Comparison of ENCODE assay signal across 1 cellular context in the genomic region with DNA sequence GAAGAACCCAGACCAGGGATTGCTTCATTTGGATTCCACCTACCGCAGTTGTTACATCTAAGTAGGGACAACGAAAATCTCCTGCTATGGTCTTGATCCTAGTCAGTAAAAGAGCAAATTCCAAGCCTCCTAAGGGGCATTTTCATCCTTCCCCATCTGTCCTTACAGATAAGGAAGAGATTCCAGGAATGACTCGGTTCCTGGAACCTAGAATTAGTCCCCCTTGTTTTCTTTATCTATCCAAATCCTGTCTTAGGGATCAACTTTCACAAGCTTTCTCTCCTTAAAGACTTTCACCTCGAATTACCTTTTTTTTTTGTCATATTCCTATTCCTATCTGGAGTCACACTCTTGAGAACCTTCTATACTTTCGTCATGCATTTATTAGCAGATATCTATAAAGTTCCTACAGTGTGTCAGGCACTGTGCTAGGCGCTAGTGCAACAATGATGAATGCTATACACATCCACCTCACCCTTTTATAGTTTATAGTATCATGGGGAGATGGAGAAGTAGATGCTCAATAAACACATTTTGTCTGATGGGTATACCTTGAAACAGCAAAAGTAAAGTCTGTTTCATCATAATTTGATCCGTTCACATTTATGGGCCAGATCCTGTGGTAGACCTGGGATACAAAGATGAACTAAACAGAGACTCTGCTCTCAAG.
TF ChIP-seq lines count a peak whose summit lies in the region.

No MANE protein-coding gene starts in this region.

TF ChIP-seq in HEK293, 187 proteins besides CTCF, POLR2A, EP300 and RAD21 (continued from another document):
- TF ChIP-seq, protein P1, sequence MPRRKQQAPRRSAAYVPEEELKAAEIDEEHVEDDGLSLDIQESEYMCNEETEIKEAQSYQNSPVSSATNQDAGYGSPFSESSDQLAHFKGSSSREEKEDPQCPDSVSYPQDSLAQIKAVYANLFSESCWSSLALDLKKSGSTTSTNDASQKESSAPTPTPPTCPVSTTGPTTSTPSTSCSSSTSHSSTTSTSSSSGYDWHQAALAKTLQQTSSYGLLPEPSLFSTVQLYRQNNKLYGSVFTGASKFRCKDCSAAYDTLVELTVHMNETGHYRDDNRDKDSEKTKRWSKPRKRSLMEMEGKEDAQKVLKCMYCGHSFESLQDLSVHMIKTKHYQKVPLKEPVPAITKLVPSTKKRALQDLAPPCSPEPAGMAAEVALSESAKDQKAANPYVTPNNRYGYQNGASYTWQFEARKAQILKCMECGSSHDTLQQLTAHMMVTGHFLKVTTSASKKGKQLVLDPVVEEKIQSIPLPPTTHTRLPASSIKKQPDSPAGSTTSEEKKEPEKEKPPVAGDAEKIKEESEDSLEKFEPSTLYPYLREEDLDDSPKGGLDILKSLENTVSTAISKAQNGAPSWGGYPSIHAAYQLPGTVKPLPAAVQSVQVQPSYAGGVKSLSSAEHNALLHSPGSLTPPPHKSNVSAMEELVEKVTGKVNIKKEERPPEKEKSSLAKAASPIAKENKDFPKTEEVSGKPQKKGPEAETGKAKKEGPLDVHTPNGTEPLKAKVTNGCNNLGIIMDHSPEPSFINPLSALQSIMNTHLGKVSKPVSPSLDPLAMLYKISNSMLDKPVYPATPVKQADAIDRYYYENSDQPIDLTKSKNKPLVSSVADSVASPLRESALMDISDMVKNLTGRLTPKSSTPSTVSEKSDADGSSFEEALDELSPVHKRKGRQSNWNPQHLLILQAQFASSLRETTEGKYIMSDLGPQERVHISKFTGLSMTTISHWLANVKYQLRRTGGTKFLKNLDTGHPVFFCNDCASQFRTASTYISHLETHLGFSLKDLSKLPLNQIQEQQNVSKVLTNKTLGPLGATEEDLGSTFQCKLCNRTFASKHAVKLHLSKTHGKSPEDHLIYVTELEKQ (tag by site-specific recombination; IDR thresholded peaks at IDR 0.05; ENCODE audit: borderline replicate concordance), result no peak
- TF ChIP-seq ZNF600 (tag by site-specific recombination; IDR thresholded peaks at IDR 0.05), result no peak
- TF ChIP-seq ZNF654 (tag by site-specific recombination; IDR thresholded peaks at IDR 0.05; ENCODE audit: low read depth), result no peak
- peak; percentile 76 for TF ChIP-seq PRDM4 (tag by site-specific recombination; IDR thresholded peaks at IDR 0.05)
- no peak for TF ChIP-seq SCRT1 (tag by site-specific recombination; IDR thresholded peaks at IDR 0.05; ENCODE audit: borderline replicate concordance)
- no peak for TF ChIP-seq ZNF791 (tag by site-specific recombination; IDR thresholded peaks at IDR 0.05)
- TF ChIP-seq, protein P2, sequence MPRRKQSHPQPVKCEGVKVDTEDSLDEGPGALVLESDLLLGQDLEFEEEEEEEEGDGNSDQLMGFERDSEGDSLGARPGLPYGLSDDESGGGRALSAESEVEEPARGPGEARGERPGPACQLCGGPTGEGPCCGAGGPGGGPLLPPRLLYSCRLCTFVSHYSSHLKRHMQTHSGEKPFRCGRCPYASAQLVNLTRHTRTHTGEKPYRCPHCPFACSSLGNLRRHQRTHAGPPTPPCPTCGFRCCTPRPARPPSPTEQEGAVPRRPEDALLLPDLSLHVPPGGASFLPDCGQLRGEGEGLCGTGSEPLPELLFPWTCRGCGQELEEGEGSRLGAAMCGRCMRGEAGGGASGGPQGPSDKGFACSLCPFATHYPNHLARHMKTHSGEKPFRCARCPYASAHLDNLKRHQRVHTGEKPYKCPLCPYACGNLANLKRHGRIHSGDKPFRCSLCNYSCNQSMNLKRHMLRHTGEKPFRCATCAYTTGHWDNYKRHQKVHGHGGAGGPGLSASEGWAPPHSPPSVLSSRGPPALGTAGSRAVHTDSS (tag by site-specific recombination; IDR thresholded peaks at IDR 0.05), result no peak
- peak; percentile 63 for TF ChIP-seq ZNF664 (tag by site-specific recombination; IDR thresholded peaks at IDR 0.05)
